In genomic region chr13:31394491-31394890, GRCh38 we compare ENCODE assay signal across 19 cellular contexts.
DNase-seq lines count a peak whose midpoint lies in the region; ATAC-seq and TF ChIP-seq lines count a peak whose summit lies in the region.
"Had no signal": no experiment of that assay in that cellular context is flagged by ENCODE, and none has a peak within 500 bp of the region (broad histone marks: within the 10 kb centered on the region; RNA-seq: fewer than 3 reads in every experiment).

No MANE protein-coding gene starts in this region.

- no peaks in the 10 kb centered on the region for H3K4me1 ChIP-seq in DND-41 (ENCODE audit: insufficient read depth, low read length)

- no peak overlapping the region for H3K9ac ChIP-seq in DND-41 (ENCODE audit: low read depth, low read length)
- H3K9ac ChIP-seq: SK-N-SH had no signal

- H3K27me3 Mint-ChIP-seq in WTC11 (ENCODE audit: low read depth), result no peaks in the 10 kb centered on the region
- H3K27me3 Mint-ChIP-seq in effector memory CD8-positive, alpha-beta T cell, result no peaks in the 10 kb centered on the region
- H3K27me3 Mint-ChIP-seq: B cell, IgD-negative memory B cell had no signal

- H3K9me3 ChIP-seq in DND-41 (ENCODE audit: insufficient read depth, low read length, severe bottlenecking), result no peaks in the 10 kb centered on the region

- no peaks in the 10 kb centered on the region for H3K36me3 Mint-ChIP-seq in WTC11
- no peaks in the 10 kb centered on the region for H3K36me3 Mint-ChIP-seq in effector memory CD8-positive, alpha-beta T cell (ENCODE audit: insufficient read depth)

- peaks cover 20% of the 10 kb centered on the region for H3K9me3 Mint-ChIP-seq in WTC11
- peaks cover 0 to 8% of the 10 kb centered on the region in 2 donors for H3K9me3 Mint-ChIP-seq in effector memory CD8-positive, alpha-beta T cell

- no peak overlapping the region for H3K27ac ChIP-seq in DND-41 (ENCODE audit: low read length)

- no peaks in the 10 kb centered on the region for H3K4me1 Mint-ChIP-seq in WTC11
- no peaks in the 10 kb centered on the region for H3K4me1 Mint-ChIP-seq in effector memory CD8-positive, alpha-beta T cell (ENCODE audit: low read depth in 2 of 2)
- H3K4me1 Mint-ChIP-seq: B cell, IgD-negative memory B cell had no signal

- TF ChIP-seq CTCF in DND-41 (IDR thresholded peaks at IDR 0.05; ENCODE audit: borderline replicate concordance, extremely low read depth, low read length, poor library complexity, severe bottlenecking) (no peak), choroid plexus epithelial cell (conservative IDR thresholded peaks at IDR 0.05; ENCODE audit: low read depth, low read length) (no peak), WTC11 (IDR thresholded peaks at IDR 0.05) (no peak)

- no peaks in the 10 kb centered on the region for H3K27me3 ChIP-seq in DND-41 (ENCODE audit: insufficient read depth, low read length, poor library complexity)

- no peaks in the 10 kb centered on the region for H3K36me3 ChIP-seq in DND-41 (ENCODE audit: insufficient read depth, low read length)

- DNase-seq in DND-41, result peak; percentile 9
- peak; percentile 79 for DNase-seq in Jurkat, Clone E6-1 (ENCODE audit: low read depth, low spot score)
- DNase-seq in RPMI7951 (ENCODE audit: low read depth), result peak; percentile 13
- peak; percentile 2 for DNase-seq in choroid plexus epithelial cell (ENCODE audit: low read depth)
- no peak for DNase-seq in NAMALWA (ENCODE audit: low spot score)
- DNase-seq in WTC11 (ENCODE audit: low spot score), result no peak
- no peak for DNase-seq in effector memory CD8-positive, alpha-beta T cell
- no peak for DNase-seq in kidney tubule cell (ENCODE audit: low spot score)
- DNase-seq: ACHN; CD4-positive, alpha-beta T cell; H7; NCI-H1930; NCI-H345; NCI-H69; SK-N-SH had no signal

- H3K4me2 ChIP-seq in DND-41 (ENCODE audit: insufficient read depth, low read length), result no peak overlapping the region
- H3K4me2 ChIP-seq: SK-N-SH had no signal

- no peak overlapping the region for H3K4me3 ChIP-seq in DND-41 (ENCODE audit: low read depth in 1 of 2, low read length in 2 of 2)
- no peak overlapping the region for H3K4me3 ChIP-seq in Jurkat, Clone E6-1 (ENCODE audit: low read length)
- no peak overlapping the region for H3K4me3 ChIP-seq in choroid plexus epithelial cell (ENCODE audit: low read depth, low read length)

- H3K27ac Mint-ChIP-seq in WTC11, result no peak overlapping the region
- H3K27ac Mint-ChIP-seq in effector memory CD8-positive, alpha-beta T cell, result no peak overlapping the region
- H3K27ac Mint-ChIP-seq: B cell; CD4-positive, alpha-beta T cell; T-helper 1 cell treated with Interleukin-12 subunit alpha and Interleukin-12 subunit beta and Interleukin-4 antibody, amounts not matched to agents 30 μg/mL and 1 μg/mL, for 36 hours had no signal

- no peak overlapping the region for H2AFZ ChIP-seq in DND-41 (ENCODE audit: low read depth, low read length)

- CTCF ChIA-PET in WTC11 (lab: Charles Lee), result no interaction called here

- ATAC-seq in DND-41 (ENCODE audit: insufficient read depth, low read depth) (peak; percentile 81), WTC11 (no peak)
- no peak for ATAC-seq in effector memory CD8-positive, alpha-beta T cell (replicated peaks)
- ATAC-seq: Right ventricle myocardium inferior had no signal

- H4K20me1 ChIP-seq in DND-41 (ENCODE audit: insufficient read depth, low read length), result no peaks in the 10 kb centered on the region

- H3K4me3 Mint-ChIP-seq in WTC11, result no peak overlapping the region
- H3K4me3 Mint-ChIP-seq in effector memory CD8-positive, alpha-beta T cell, result no peak overlapping the region
- H3K4me3 Mint-ChIP-seq: B cell; CD4-positive, alpha-beta T cell; IgD-negative memory B cell; T-helper 1 cell treated with Interleukin-12 subunit alpha and Interleukin-12 subunit beta and Interleukin-4 antibody, amounts not matched to agents 30 μg/mL and 1 μg/mL, for 36 hours had no signal

- no peaks in the 10 kb centered on the region for H3K79me2 ChIP-seq in DND-41 (ENCODE audit: insufficient read depth, low read length)

- POLR2A ChIA-PET in WTC11 (lab: Charles Lee), result no interaction called here

TF ChIP-seq in WTC11, 78 proteins besides CTCF, POLR2A, EP300 and RAD21:
- TF ChIP-seq ZNF219 (CRISPR knock-in tag; IDR thresholded peaks at IDR 0.05; ENCODE audit: borderline replicate concordance), result no peak
- TF ChIP-seq GTF2I (CRISPR knock-in tag; conservative IDR thresholded peaks at IDR 0.05), result no peak
- TF ChIP-seq, protein P1, sequence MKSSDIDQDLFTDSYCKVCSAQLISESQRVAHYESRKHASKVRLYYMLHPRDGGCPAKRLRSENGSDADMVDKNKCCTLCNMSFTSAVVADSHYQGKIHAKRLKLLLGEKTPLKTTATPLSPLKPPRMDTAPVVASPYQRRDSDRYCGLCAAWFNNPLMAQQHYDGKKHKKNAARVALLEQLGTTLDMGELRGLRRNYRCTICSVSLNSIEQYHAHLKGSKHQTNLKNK (CRISPR knock-in tag; IDR thresholded peaks at IDR 0.05), result no peak
- TF ChIP-seq ZNF423 (CRISPR knock-in tag; IDR thresholded peaks at IDR 0.05), result no peak
- TF ChIP-seq GRHL2 (CRISPR knock-in tag; IDR thresholded peaks at IDR 0.05; ENCODE audit: insufficient replicate concordance, severe bottlenecking), result no peak
TF ChIP-seq in WTC11: peak in this region for 0.

Comparison
In these comparisons a context has a peak if more than half of its experiments do, and no peak if none do; other contexts are left out.
1. DNase-seq: peak in DND-41 (single experiment), Jurkat, Clone E6-1 (single experiment), RPMI7951 (single experiment) and choroid plexus epithelial cell (single experiment); none in NAMALWA (single experiment), WTC11 (single experiment), effector memory CD8-positive, alpha-beta T cell (0 of 3) and kidney tubule cell (single experiment).